16 cellular contexts compared by ENCODE assay signal in the genomic region with DNA sequence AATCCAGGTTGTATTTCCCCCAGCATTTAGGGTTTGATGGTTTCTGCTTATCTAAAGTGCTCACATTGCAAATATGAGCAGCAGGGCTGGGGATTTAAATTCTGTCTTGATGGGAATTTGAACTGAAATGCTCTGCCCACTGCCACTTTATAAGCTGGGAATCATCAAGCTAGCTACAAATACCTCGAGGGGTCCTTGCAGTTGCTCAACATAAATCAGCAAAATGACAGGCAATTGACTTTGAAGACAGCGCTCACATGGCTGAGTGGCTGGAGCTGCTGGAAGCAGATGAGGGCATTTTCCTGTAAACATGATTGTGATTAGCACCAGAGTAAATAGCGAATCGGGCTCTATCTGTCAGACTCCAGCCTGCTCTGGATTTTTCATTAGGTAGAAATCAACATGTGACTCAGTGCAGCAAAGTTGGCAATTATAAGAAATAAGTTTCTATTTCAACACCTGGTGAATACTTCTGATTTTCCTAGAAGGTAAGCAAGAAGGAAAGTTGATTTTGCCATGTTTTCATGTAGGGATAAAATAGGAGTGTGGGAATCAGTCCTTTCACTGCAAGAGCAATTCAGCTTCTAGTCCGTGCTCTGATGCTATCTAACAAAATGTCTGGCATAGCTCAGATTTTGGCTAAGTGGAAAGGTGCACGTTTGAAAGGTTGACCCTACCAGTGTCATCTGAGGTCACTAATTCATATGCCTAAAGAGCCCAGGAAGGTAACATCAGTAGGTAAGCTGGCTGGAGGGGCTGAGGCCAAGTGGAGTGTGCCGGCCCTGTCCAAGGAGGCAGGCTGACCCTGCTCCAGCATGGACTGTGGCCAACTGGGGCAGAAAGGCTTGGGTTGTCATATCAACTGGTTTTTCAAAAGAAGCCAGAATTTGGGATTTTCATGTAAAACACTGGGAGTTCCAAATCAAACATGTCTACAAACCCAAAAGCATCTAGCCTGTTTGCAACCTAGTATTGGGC.
DNase-seq lines count a peak whose midpoint lies in the region; ATAC-seq and TF ChIP-seq lines count a peak whose summit lies in the region.
"Had no signal": no experiment of that assay in that cellular context is flagged by ENCODE, and none has a peak within 500 bp of the region (broad histone marks: within the 10 kb centered on the region; RNA-seq: fewer than 3 reads in every experiment).

No MANE protein-coding gene starts in this region.

- H3K36me3 ChIP-seq in parathyroid adenoma (ENCODE audit: control insufficient read depth, insufficient read depth, low read length): no peaks in the 10 kb centered on the region

- H3K79me2 ChIP-seq in parathyroid adenoma: no peaks in the 10 kb centered on the region

- POLR2A ChIA-PET in HEK293T (lab: Yijun Ruan, JAX): no interaction called here

- DNase-seq in HEK293T (ENCODE audit: extremely low spot score) (no peak), NCI-H524 treated with DMSO at 0.1 percent for 48 hours (lab: John Stamatoyannopoulos, UW) (peak; percentile 98), coronary artery (ENCODE audit: low spot score) (peak; percentile 47), HPDE6-E6E7 (ENCODE audit: extremely low spot score) (no peak), erythroblast (lab: John Stamatoyannopoulos, UW) (no peak), OCI-M1 (lab: John Stamatoyannopoulos, UW) (no peak)
- DNase-seq: activated gamma-delta T cell; Calu3; GF-D8; H7; left colon; NCI-H446 treated with DMSO at 0.1 percent for 48 hours; stimulated activated CD4-positive, alpha-beta T cell treated with anti-CD3 and anti-CD28 coated beads, Interleukin-12 subunit alpha, Interleukin-12 subunit beta, amount 100 ng/mL, for 4 hours; stimulated activated naive CD4-positive, alpha-beta T cell treated with Interleukin-2 at 50 U/mL for 16 hours had no signal

- H3K27ac ChIP-seq in coronary artery: no peak overlapping the region
- peak overlapping the region; percentile 71 for H3K27ac ChIP-seq in parathyroid adenoma

- no peak for TF ChIP-seq CTCF in coronary artery (IDR thresholded peaks at IDR 0.05)
- TF ChIP-seq CTCF in parathyroid adenoma (IDR thresholded peaks at IDR 0.05): no peak

- ATAC-seq in HG03135 (IDR thresholded peaks at IDR 0.05; ENCODE audit: unreplicated experiment): no peak
- ATAC-seq: left colon had no signal

- H3K4me2 ChIP-seq in parathyroid adenoma (ENCODE audit: low read length): peak overlapping the region; percentile 28

- H3K4me1 ChIP-seq in parathyroid adenoma: peaks cover 30% of the 10 kb centered on the region

- H3K27me3 ChIP-seq in parathyroid adenoma (ENCODE audit: control insufficient read depth, insufficient read depth, low read length): no peaks in the 10 kb centered on the region

- no peak overlapping the region for H3K9ac ChIP-seq in parathyroid adenoma

- no peak for TF ChIP-seq POLR2A in erythroblast (IDR thresholded peaks at IDR 0.05; ENCODE audit: low read length)

- H2AFZ ChIP-seq in parathyroid adenoma: peak overlapping the region; percentile 68

- CTCF ChIA-PET in HEK293T (lab: Yijun Ruan, JAX): interaction anchor here (1.3 to 2.4 kb wide), 3 partner anchors 25 to 178 kb away, joined by 3 to 7 read pairs (median 4); no protein-coding TSS in a partner anchor

- H3K9me3 ChIP-seq in parathyroid adenoma (ENCODE audit: control insufficient read depth, low read length): no peaks in the 10 kb centered on the region

- no peak overlapping the region for H3K4me3 ChIP-seq in coronary artery
- no peak overlapping the region for H3K4me3 ChIP-seq in parathyroid adenoma (ENCODE audit: low read depth, low read length)

TF ChIP-seq in HEK293T, 16 proteins besides CTCF, POLR2A, EP300 and RAD21:
- no peak for TF ChIP-seq BHLHE40 (IDR thresholded peaks at IDR 0.05; ENCODE audit: borderline replicate concordance)
- TF ChIP-seq, protein P1, sequence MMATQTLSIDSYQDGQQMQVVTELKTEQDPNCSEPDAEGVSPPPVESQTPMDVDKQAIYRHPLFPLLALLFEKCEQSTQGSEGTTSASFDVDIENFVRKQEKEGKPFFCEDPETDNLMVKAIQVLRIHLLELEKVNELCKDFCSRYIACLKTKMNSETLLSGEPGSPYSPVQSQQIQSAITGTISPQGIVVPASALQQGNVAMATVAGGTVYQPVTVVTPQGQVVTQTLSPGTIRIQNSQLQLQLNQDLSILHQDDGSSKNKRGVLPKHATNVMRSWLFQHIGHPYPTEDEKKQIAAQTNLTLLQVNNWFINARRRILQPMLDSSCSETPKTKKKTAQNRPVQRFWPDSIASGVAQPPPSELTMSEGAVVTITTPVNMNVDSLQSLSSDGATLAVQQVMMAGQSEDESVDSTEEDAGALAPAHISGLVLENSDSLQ (IDR thresholded peaks at IDR 0.05): peak; percentile 94

Comparison
In these comparisons a context has a peak if more than half of its experiments do, and no peak if none do; other contexts are left out.
1. DNase-seq: peak in NCI-H524 treated with DMSO at 0.1 percent for 48 hours (single experiment) and coronary artery (single experiment); none in HEK293T (single experiment), HPDE6-E6E7 (single experiment), erythroblast (0 of 2) and OCI-M1 (single experiment).